In the genomic region with DNA sequence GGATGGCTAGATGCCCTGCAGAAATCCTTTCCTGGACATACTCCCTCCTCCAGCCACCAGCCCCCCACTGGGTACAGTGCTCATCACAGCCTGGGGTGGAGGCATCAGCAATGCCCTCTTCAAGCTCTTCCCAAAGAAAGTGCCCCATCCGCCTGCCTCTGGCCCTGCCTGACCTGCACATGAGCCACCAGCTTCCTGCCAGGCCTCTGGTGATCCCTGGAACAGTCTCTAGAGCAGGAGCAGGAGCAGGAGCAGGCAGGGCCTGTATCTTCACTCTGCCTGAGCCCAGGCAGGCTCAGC, we compare ENCODE assay signal across 1 cellular context.
TF ChIP-seq lines count a peak whose summit lies in the region.

No MANE protein-coding gene starts in this region.

TF ChIP-seq in GM12878, 131 proteins besides CTCF, POLR2A, EP300 and RAD21 (continued from another document):
- TF ChIP-seq, protein P1, sequence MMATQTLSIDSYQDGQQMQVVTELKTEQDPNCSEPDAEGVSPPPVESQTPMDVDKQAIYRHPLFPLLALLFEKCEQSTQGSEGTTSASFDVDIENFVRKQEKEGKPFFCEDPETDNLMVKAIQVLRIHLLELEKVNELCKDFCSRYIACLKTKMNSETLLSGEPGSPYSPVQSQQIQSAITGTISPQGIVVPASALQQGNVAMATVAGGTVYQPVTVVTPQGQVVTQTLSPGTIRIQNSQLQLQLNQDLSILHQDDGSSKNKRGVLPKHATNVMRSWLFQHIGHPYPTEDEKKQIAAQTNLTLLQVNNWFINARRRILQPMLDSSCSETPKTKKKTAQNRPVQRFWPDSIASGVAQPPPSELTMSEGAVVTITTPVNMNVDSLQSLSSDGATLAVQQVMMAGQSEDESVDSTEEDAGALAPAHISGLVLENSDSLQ (IDR thresholded peaks at IDR 0.05): no peak
- TF ChIP-seq MYB (IDR thresholded peaks at IDR 0.05; ENCODE audit: borderline replicate concordance, low read depth, low read length) (no peak), POLR2AphosphoS5 (IDR thresholded peaks at IDR 0.05; ENCODE audit: low read length) (peak; percentile 87), SIX5 (IDR thresholded peaks at IDR 0.05; ENCODE audit: low read depth, low read length, severe bottlenecking) (no peak), HCFC1 (IDR thresholded peaks at IDR 0.05; ENCODE audit: low read length) (no peak), CBX5 (IDR thresholded peaks at IDR 0.05; ENCODE audit: low read depth) (no peak), TCF3 (IDR thresholded peaks at IDR 0.05; ENCODE audit: borderline replicate concordance, insufficient read depth, low read depth, low read length) (peak; percentile 20; the same call in 1 of the 2 replicates), BHLHE40 (IDR thresholded peaks at IDR 0.05; ENCODE audit: borderline replicate concordance in 1 of 2, low read depth in 2 of 2, low read length in 1 of 2) (peak in 1 of 2 experiments; percentile 51; a peak in 1 of 4 replicates), EED (IDR thresholded peaks at IDR 0.05; ENCODE audit: low read depth) (peak; percentile 62; the same call in 1 of the 2 replicates), TCF12 (IDR thresholded peaks at IDR 0.05; ENCODE audit: low read depth, low read length) (no peak), SREBF2 (IDR thresholded peaks at IDR 0.05; ENCODE audit: low read length) (no peak), LARP7 (IDR thresholded peaks at IDR 0.05) (0 out of 2 replicates have a peak, but pooled peaks have one; percentile 79), CBFB (IDR thresholded peaks at IDR 0.05; ENCODE audit: low read depth) (peak; percentile 73; the same call in 1 of the 2 replicates), NR2C2 (IDR thresholded peaks at IDR 0.05; ENCODE audit: borderline replicate concordance, control insufficient read depth, insufficient read length, low read depth) (no peak)
- TF ChIP-seq, protein P2, sequence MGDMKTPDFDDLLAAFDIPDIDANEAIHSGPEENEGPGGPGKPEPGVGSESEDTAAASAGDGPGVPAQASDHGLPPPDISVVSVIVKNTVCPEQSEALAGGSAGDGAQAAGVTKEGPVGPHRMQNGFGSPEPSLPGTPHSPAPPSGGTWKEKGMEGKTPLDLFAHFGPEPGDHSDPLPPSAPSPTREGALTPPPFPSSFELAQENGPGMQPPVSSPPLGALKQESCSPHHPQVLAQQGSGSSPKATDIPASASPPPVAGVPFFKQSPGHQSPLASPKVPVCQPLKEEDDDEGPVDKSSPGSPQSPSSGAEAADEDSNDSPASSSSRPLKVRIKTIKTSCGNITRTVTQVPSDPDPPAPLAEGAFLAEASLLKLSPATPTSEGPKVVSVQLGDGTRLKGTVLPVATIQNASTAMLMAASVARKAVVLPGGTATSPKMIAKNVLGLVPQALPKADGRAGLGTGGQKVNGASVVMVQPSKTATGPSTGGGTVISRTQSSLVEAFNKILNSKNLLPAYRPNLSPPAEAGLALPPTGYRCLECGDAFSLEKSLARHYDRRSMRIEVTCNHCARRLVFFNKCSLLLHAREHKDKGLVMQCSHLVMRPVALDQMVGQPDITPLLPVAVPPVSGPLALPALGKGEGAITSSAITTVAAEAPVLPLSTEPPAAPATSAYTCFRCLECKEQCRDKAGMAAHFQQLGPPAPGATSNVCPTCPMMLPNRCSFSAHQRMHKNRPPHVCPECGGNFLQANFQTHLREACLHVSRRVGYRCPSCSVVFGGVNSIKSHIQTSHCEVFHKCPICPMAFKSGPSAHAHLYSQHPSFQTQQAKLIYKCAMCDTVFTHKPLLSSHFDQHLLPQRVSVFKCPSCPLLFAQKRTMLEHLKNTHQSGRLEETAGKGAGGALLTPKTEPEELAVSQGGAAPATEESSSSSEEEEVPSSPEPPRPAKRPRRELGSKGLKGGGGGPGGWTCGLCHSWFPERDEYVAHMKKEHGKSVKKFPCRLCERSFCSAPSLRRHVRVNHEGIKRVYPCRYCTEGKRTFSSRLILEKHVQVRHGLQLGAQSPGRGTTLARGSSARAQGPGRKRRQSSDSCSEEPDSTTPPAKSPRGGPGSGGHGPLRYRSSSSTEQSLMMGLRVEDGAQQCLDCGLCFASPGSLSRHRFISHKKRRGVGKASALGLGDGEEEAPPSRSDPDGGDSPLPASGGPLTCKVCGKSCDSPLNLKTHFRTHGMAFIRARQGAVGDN (IDR thresholded peaks at IDR 0.05): no peak
- TF ChIP-seq, protein P3, sequence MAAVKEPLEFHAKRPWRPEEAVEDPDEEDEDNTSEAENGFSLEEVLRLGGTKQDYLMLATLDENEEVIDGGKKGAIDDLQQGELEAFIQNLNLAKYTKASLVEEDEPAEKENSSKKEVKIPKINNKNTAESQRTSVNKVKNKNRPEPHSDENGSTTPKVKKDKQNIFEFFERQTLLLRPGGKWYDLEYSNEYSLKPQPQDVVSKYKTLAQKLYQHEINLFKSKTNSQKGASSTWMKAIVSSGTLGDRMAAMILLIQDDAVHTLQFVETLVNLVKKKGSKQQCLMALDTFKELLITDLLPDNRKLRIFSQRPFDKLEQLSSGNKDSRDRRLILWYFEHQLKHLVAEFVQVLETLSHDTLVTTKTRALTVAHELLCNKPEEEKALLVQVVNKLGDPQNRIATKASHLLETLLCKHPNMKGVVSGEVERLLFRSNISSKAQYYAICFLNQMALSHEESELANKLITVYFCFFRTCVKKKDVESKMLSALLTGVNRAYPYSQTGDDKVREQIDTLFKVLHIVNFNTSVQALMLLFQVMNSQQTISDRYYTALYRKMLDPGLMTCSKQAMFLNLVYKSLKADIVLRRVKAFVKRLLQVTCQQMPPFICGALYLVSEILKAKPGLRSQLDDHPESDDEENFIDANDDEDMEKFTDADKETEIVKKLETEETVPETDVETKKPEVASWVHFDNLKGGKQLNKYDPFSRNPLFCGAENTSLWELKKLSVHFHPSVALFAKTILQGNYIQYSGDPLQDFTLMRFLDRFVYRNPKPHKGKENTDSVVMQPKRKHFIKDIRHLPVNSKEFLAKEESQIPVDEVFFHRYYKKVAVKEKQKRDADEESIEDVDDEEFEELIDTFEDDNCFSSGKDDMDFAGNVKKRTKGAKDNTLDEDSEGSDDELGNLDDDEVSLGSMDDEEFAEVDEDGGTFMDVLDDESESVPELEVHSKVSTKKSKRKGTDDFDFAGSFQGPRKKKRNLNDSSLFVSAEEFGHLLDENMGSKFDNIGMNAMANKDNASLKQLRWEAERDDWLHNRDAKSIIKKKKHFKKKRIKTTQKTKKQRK (IDR thresholded peaks at IDR 0.05; ENCODE audit: low read depth, low read length): no peak
- TF ChIP-seq, protein P4, sequence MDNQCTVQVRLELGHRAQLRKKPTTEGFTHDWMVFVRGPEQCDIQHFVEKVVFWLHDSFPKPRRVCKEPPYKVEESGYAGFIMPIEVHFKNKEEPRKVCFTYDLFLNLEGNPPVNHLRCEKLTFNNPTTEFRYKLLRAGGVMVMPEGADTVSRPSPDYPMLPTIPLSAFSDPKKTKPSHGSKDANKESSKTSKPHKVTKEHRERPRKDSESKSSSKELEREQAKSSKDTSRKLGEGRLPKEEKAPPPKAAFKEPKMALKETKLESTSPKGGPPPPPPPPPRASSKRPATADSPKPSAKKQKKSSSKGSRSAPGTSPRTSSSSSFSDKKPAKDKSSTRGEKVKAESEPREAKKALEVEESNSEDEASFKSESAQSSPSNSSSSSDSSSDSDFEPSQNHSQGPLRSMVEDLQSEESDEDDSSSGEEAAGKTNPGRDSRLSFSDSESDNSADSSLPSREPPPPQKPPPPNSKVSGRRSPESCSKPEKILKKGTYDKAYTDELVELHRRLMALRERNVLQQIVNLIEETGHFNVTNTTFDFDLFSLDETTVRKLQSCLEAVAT (IDR thresholded peaks at IDR 0.05): no peak
